ENCODE assay signal across 21 cellular contexts in genomic region chr1:198648584-198648983, GRCh38. TPM values are rescaled to one million over a fixed set of nuclear protein-coding genes. Genes with fewer than 3 reads are reported as not detected.
A peak's percentile ranks its signal among the peaks of the same experiment; 100 is the strongest.
DNase-seq lines count a peak whose midpoint lies in the region; ATAC-seq, FAIRE-seq and TF ChIP-seq lines count a peak whose summit lies in the region.
"Had no signal": no experiment of that assay in that cellular context is flagged by ENCODE, and none has a peak within 500 bp of the region (broad histone marks: within the 10 kb centered on the region; RNA-seq: fewer than 3 reads in every experiment).

No MANE protein-coding gene starts in this region.

- no peak for DNase-seq in activated CD4-positive, CD25-positive, alpha-beta regulatory T cell (lab: John Stamatoyannopoulos, UW)
- DNase-seq in H54 (ENCODE audit: insufficient read length, low spot score) (no peak), NCI-H2029 (lab: John Stamatoyannopoulos, UW) (no peak), hepatic stellate cell (ENCODE audit: low spot score) (no peak)
- no peak for DNase-seq in activated naive CD4-positive, alpha-beta T cell treated with anti-CD3 and anti-CD28 coated beads, Interleukin-2, amount 50 U/mL, for 72 hours (ENCODE audit: low spot score in 2 of 2)
- DNase-seq: amygdala; central memory CD4-positive, alpha-beta T cell; effector CD4-positive, alpha-beta T cell; heart left ventricle; islet precursor cell; KG1; NCI-H1105; transverse colon had no signal

- H3K4me1 ChIP-seq in neutrophil (ENCODE audit: control insufficient read depth in 1 of 2, insufficient read depth in 1 of 2, low read depth in 1 of 2, low read length in 1 of 2), result peaks cover 97 to 99% of the 10 kb centered on the region in 2 experiments
- H3K4me1 ChIP-seq: transverse colon had no signal

- no peak for TF ChIP-seq POLR2A in H54 (IDR thresholded peaks at IDR 0.05; ENCODE audit: low read depth, low read length)

- no peak overlapping the region for H3K4me3 ChIP-seq in neutrophil (ENCODE audit: low read depth in 1 of 2, low read length in 1 of 2)
- H3K4me3 ChIP-seq: BLaER1 treated with 17β-estradiol and CSF1 and Interleukin-3, amounts not matched to agents 10 nM and 100 nM; lung; transverse colon had no signal

- H3K27me3 ChIP-seq in neutrophil, result no peaks in the 10 kb centered on the region
- H3K27me3 ChIP-seq: BLaER1 treated with 17β-estradiol and CSF1 and Interleukin-3, amounts not matched to agents 10 nM and 100 nM; heart left ventricle; transverse colon had no signal

- no peak for TF ChIP-seq CTCF in neutrophil (IDR thresholded peaks at IDR 0.05)

- ATAC-seq in activated CD4-positive, CD25-positive, alpha-beta regulatory T cell treated with anti-CD3 and anti-CD28 coated beads, Interleukin-2, amount 50 U/mL, for 24 hours, result peak; percentile 30 to 50
- peak; percentile 63 to 77 for ATAC-seq in activated naive CD4-positive, alpha-beta T cell treated with anti-CD3 and anti-CD28 coated beads, Interleukin-2, amount 50 U/mL, for 72 hours
- ATAC-seq in GM21576 (IDR thresholded peaks at IDR 0.05; ENCODE audit: unreplicated experiment), result no peak
- ATAC-seq: HCT116, heart left ventricle had no signal

- H3K27ac ChIP-seq in neutrophil, result peak overlapping the region; percentile 97
- H3K27ac ChIP-seq: BLaER1 treated with 17β-estradiol and CSF1 and Interleukin-3, amounts not matched to agents 10 nM and 100 nM; transverse colon had no signal

- H3K9me3 Mint-ChIP-seq in activated naive CD4-positive, alpha-beta T cell treated with anti-CD3 and anti-CD28 coated beads, Interleukin-2, amount 50 U/mL, for 72 hours, result no peaks in the 10 kb centered on the region

- H3K9me3 ChIP-seq in neutrophil, result no peaks in the 10 kb centered on the region
- H3K9me3 ChIP-seq: heart left ventricle, transverse colon had no signal

- H3K27ac Mint-ChIP-seq in activated naive CD4-positive, alpha-beta T cell treated with anti-CD3 and anti-CD28 coated beads, Interleukin-2, amount 50 U/mL, for 72 hours, result peak overlapping the region; percentile 91 to 94

- peaks cover 72% of the 10 kb centered on the region for H3K36me3 ChIP-seq in neutrophil
- H3K36me3 ChIP-seq: transverse colon had no signal

- FAIRE-seq in H54 (lab: Jason Lieb, UNC), result peak; percentile 27
- FAIRE-seq: A204.1 had no signal

- H3K36me3 Mint-ChIP-seq in activated naive CD4-positive, alpha-beta T cell treated with anti-CD3 and anti-CD28 coated beads, Interleukin-2, amount 50 U/mL, for 72 hours, result peaks cover 25 to 67% of the 10 kb centered on the region in 2 donors

RNA-seq across cellular contexts. Expression of gene PTPRC, which starts 9.7 kb away (rescaled TPM):
- 100 to 1,000 TPM; 433 to 644 TPM for total RNA-seq in activated naive CD4-positive, alpha-beta T cell treated with anti-CD3 and anti-CD28 coated beads, Interleukin-2, amount 50 U/mL, for 72 hours
- total RNA-seq: pulmonary artery endothelial cell had no signal
